Comparison of ENCODE assay signal across 1 cellular context in the genomic region with DNA sequence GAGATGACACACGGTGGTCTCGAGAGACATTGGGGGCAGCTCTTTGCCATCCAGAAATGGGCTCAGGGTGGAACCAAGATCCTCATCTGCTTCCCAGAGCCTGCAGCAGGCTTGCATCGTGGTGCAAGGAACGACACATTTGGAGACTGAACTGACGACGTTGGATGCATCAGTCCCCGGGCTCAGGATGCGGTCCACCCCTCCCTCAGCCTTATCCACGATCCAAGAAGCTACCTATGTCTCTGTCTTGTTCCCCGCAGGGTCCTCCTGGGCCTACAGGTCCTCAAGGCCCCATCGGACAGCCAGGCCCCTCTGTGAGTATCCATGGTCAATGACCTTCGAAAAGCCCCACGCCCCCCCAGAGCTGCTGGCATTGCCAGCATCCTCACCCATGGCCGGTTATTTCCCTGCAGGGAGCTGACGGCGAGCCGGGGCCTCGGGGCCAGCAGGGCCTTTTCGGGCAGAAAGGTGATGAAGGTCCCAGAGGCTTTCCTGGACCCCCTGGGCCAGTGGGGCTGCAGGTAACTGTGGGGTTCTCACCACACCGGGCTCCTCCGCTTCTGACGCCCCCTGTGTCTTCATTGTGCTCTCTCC.
TF ChIP-seq lines count a peak whose summit lies in the region.

No MANE protein-coding gene starts in this region.

TF ChIP-seq in HepG2, 621 proteins besides CTCF, POLR2A, EP300 and RAD21:
- TF ChIP-seq SIN3B (IDR thresholded peaks at IDR 0.05; ENCODE audit: low read length) = no peak
- TF ChIP-seq HNF4G (IDR thresholded peaks at IDR 0.05; ENCODE audit: borderline replicate concordance, low read depth, low read length) = no peak
- no peak for TF ChIP-seq HNF4G (CRISPR knock-in tag; IDR thresholded peaks at IDR 0.05; ENCODE audit: borderline replicate concordance, low read depth)
- TF ChIP-seq, protein P1, sequence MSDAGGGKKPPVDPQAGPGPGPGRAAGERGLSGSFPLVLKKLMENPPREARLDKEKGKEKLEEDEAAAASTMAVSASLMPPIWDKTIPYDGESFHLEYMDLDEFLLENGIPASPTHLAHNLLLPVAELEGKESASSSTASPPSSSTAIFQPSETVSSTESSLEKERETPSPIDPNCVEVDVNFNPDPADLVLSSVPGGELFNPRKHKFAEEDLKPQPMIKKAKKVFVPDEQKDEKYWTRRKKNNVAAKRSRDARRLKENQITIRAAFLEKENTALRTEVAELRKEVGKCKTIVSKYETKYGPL (CRISPR knock-in tag; IDR thresholded peaks at IDR 0.05) = no peak
- no peak for TF ChIP-seq ZNF615 (CRISPR knock-in tag; IDR thresholded peaks at IDR 0.05; ENCODE audit: borderline replicate concordance)
- TF ChIP-seq NFKB2 (CRISPR knock-in tag; IDR thresholded peaks at IDR 0.05; ENCODE audit: borderline replicate concordance) = no peak
- TF ChIP-seq MEIS1 (CRISPR knock-in tag; IDR thresholded peaks at IDR 0.05; ENCODE audit: borderline replicate concordance) = no peak
- TF ChIP-seq, protein P2, sequence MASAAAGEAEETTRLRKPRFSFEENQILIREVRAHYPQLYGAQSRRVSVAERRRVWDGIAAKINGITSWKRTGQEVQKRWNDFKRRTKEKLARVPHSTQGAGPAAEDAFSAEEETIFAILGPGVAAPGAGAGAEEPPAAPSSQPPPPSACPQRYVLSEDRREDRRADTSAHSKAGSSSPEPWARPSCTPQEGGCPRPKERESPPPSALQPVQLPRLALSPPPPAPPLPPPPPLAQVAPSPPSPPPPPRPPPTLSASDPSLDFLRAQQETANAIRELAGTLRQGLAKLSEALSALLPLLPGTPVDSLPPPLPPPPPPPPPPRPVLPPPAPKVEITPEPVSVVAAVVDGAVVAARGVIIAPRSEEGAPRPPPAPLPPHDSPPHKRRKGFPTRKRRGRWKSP (CRISPR knock-in tag; IDR thresholded peaks at IDR 0.05) = no peak
- TF ChIP-seq HNRNPLL (IDR thresholded peaks at IDR 0.05; ENCODE audit: low read depth, low read length, poor library complexity, severe bottlenecking) = no peak
- no peak for TF ChIP-seq ZNF878 (CRISPR knock-in tag; IDR thresholded peaks at IDR 0.05)
- no peak for TF ChIP-seq IRF2 (CRISPR knock-in tag; IDR thresholded peaks at IDR 0.05)
